In the genomic region with DNA sequence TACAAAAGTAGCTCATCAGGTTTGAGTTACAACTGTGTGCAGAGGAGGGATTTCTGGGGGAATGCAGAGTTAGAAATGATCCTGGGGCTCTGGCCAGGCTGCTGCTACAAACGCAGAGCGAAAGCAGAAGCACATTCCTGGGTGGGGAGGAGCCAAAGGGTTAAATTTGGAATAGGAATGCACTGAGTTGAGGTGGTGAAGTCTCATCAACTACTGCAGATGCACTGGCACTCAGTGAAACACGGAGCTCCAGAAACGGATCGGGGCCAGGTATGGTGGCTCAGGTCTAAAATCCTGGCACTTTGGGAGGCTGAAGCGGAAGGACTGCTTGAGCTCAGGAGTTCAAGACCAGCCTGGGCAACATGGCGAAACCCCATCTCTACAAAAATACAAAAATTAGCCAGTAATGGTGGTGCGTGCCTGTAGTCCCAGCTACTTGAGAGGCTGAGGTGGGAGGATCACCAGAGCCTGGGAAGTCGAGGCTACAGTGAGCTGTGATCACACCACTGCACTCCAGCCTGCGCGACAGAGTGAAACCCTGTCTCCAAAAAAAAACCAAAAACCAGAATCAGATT, we compare ENCODE assay signal across 12 cellular contexts. TPM values are rescaled to one million over a fixed set of nuclear protein-coding genes. Genes with fewer than 3 reads are reported as not detected.
A peak's percentile ranks its signal among the peaks of the same experiment; 100 is the strongest.
DNase-seq lines count a peak whose midpoint lies in the region; TF ChIP-seq lines count a peak whose summit lies in the region.
"Had no signal": no experiment of that assay in that cellular context is flagged by ENCODE, and none has a peak within 500 bp of the region (broad histone marks: within the 10 kb centered on the region; RNA-seq: fewer than 3 reads in every experiment).

No MANE protein-coding gene starts in this region.

- peaks cover 24% of the 10 kb centered on the region for H3K79me2 ChIP-seq in mammary epithelial cell (ENCODE audit: insufficient read depth, low read length)

- H3K36me3 Mint-ChIP-seq in activated CD4-positive, alpha-beta memory T cell treated with anti-CD3 and anti-CD28 coated beads, Interleukin-2, amount 10 ng/mL, durations not matched to agents 7 days and 5 days (ENCODE audit: low read depth), result no peaks in the 10 kb centered on the region

- TF ChIP-seq EP300 in transverse colon (IDR thresholded peaks at IDR 0.05; ENCODE audit: low read depth), result no peak

- in situ Hi-C loops in mammary epithelial cell (cut with MboI; ENCODE audit: low sequenced_read_pairs in 2 of 2) (no loop called here), transverse colon (cut with MboI; ENCODE audit: low pct_ligation_motif_present in 1 of 4, low pct_unique_long_range_greater_than_20kb in 1 of 4, low sequenced_read_pairs in 3 of 4) (no loop called here)

- dilution Hi-C loops in mammary epithelial cell (cut with HindIII; ENCODE audit: low sequenced_read_pairs), result no loop called here

- no peaks in the 10 kb centered on the region for H4K20me1 ChIP-seq in mammary epithelial cell (ENCODE audit: insufficient read depth, low read length)

- H3K27me3 Mint-ChIP-seq in activated CD4-positive, alpha-beta memory T cell treated with anti-CD3 and anti-CD28 coated beads, Interleukin-2, amount 10 ng/mL, durations not matched to agents 7 days and 5 days, result no peaks in the 10 kb centered on the region

- 94% methylated on average over 7 of the region's 11 CpGs for WGBS in mammary epithelial cell (ENCODE audit: low coverage, missing lambda C conversion rate)
- WGBS in transverse colon (ENCODE audit: low coverage in 1 of 2), 2 donors, result 69 to 87% methylated on average over 5 to 11 of the region's 11 CpGs

- H3K4me1 ChIP-seq in breast epithelium, result peaks cover 4 to 5% of the 10 kb centered on the region in 2 donors
- H3K4me1 ChIP-seq in mammary epithelial cell (ENCODE audit: insufficient read depth, low read length), result peaks cover 12% of the 10 kb centered on the region
- peaks cover 19 to 45% of the 10 kb centered on the region in 2 donors for H3K4me1 ChIP-seq in muscle layer of duodenum (ENCODE audit: control insufficient read depth in 1 of 2, insufficient read depth in 2 of 2, low read length in 2 of 2)
- peaks cover 15 to 69% (median 53%) of the 10 kb centered on the region in 4 donors for H3K4me1 ChIP-seq in transverse colon

- H3K4me2 ChIP-seq in mammary epithelial cell (ENCODE audit: insufficient read depth, low read depth, low read length), result no peak overlapping the region

- H3K27me3 ChIP-seq in breast epithelium, result no peaks in the 10 kb centered on the region
- no peaks in the 10 kb centered on the region for H3K27me3 ChIP-seq in mammary epithelial cell (ENCODE audit: insufficient read depth, low read length)
- H3K27me3 ChIP-seq in muscle layer of duodenum (ENCODE audit: low read depth, low read length), result no peaks in the 10 kb centered on the region
- H3K27me3 ChIP-seq in transverse colon, result no peaks in the 10 kb centered on the region

- H3K4me1 Mint-ChIP-seq in activated CD4-positive, alpha-beta memory T cell treated with anti-CD3 and anti-CD28 coated beads, Interleukin-2, amount 10 ng/mL, durations not matched to agents 7 days and 5 days, result peaks cover 12% of the 10 kb centered on the region

- no peak overlapping the region for H3K27ac Mint-ChIP-seq in activated CD4-positive, alpha-beta memory T cell treated with anti-CD3 and anti-CD28 coated beads, Interleukin-2, amount 10 ng/mL, durations not matched to agents 7 days and 5 days

- BruUV-seq in mammary epithelial cell (replicated peaks; lab: Mats Ljungman, UMichigan), result no TSS peak

- no peak for TF ChIP-seq POLR2A in breast epithelium (IDR thresholded peaks at IDR 0.05)
- peak; percentile 10 for TF ChIP-seq POLR2A in transverse colon (IDR thresholded peaks at IDR 0.05)

- no peaks in the 10 kb centered on the region for H3K36me3 ChIP-seq in breast epithelium
- H3K36me3 ChIP-seq in mammary epithelial cell (ENCODE audit: insufficient read depth, low read length), result no peaks in the 10 kb centered on the region
- H3K36me3 ChIP-seq in muscle layer of duodenum (ENCODE audit: control insufficient read depth in 1 of 2, insufficient read depth in 2 of 2, low read length in 2 of 2), result no peaks in the 10 kb centered on the region
- no peaks in the 10 kb centered on the region for H3K36me3 ChIP-seq in transverse colon

- H3K27ac ChIP-seq in breast epithelium (peak overlapping the region; percentile 76 to 99), mammary epithelial cell (ENCODE audit: insufficient read depth, low read depth, low read length) (no peak overlapping the region), muscle layer of duodenum (ENCODE audit: low read length) (peak overlapping the region; percentile 86), transverse colon (peak overlapping the region; percentile 96 to 100 (median 98))

- no peak overlapping the region for H2AFZ ChIP-seq in mammary epithelial cell (ENCODE audit: low read depth, low read length)

- TF ChIP-seq CTCF in breast epithelium (IDR thresholded peaks at IDR 0.05) (no peak), mammary epithelial cell (conservative IDR thresholded peaks at IDR 0.05 in 1 of 2, IDR thresholded peaks at IDR 0.05 in 1 of 2; ENCODE audit: extremely low read depth in 1 of 2, insufficient read depth in 1 of 2, low read depth in 1 of 2, low read length in 2 of 2) (no peak), choroid plexus epithelial cell (conservative IDR thresholded peaks at IDR 0.05; ENCODE audit: low read depth, low read length) (no peak), transverse colon (IDR thresholded peaks at IDR 0.05) (no peak)

- CTCF ChIA-PET in mammary epithelial cell (lab: Charles Lee; ENCODE audit: low non-redundant PET), result no interaction called here
- CTCF ChIA-PET in activated CD4-positive, alpha-beta memory T cell treated with anti-CD3 and anti-CD28 coated beads, Interleukin-2, amount 10 ng/mL, durations not matched to agents 7 days and 5 days (lab: Charles Lee), result no interaction called here

- H3K4me3 ChIP-seq in breast epithelium, result peak overlapping the region in 2 of 3 donors; percentile 72 to 95
- H3K4me3 ChIP-seq in mammary epithelial cell (replicated peaks in 1 of 3; ENCODE audit: insufficient read depth in 1 of 3, low read depth in 2 of 3, low read length in 3 of 3), result no peak overlapping the region
- H3K4me3 ChIP-seq in choroid plexus epithelial cell (ENCODE audit: low read depth, low read length), result no peak overlapping the region
- peak overlapping the region in 1 of 2 donors; percentile 45 for H3K4me3 ChIP-seq in muscle layer of duodenum (ENCODE audit: low read depth in 1 of 2, low read length in 2 of 2)
- peak overlapping the region in 1 of 4 donors; percentile 77 for H3K4me3 ChIP-seq in transverse colon
- H3K4me3 ChIP-seq: lung, skin epidermis had no signal

- intact Hi-C loops in breast epithelium (cut with DNase I; ENCODE audit: low total_unique reads), result no loop called here
- intact Hi-C loops in mammary epithelial cell (cut with micrococcal nuclease), result no loop called here
- intact Hi-C loops in transverse colon (cut with DNase I; ENCODE audit: low total_unique reads), result no loop called here

- no peak overlapping the region for H3K4me3 Mint-ChIP-seq in activated CD4-positive, alpha-beta memory T cell treated with anti-CD3 and anti-CD28 coated beads, Interleukin-2, amount 10 ng/mL, durations not matched to agents 7 days and 5 days

- H3K9me3 Mint-ChIP-seq in activated CD4-positive, alpha-beta memory T cell treated with anti-CD3 and anti-CD28 coated beads, Interleukin-2, amount 10 ng/mL, durations not matched to agents 7 days and 5 days, result no peaks in the 10 kb centered on the region

- H3K9me3 ChIP-seq in breast epithelium (no peaks in the 10 kb centered on the region), mammary epithelial cell (replicated peaks; ENCODE audit: insufficient read depth, low read length) (no peaks in the 10 kb centered on the region), muscle layer of duodenum (ENCODE audit: control insufficient read depth in 1 of 2, low read length in 2 of 2) (no peaks in the 10 kb centered on the region), transverse colon (no peaks in the 10 kb centered on the region)

- DNase-seq in breast epithelium (ENCODE audit: low spot score in 2 of 2), result no peak
- no peak for DNase-seq in mammary epithelial cell
- peak; percentile 37 for DNase-seq in choroid plexus epithelial cell (ENCODE audit: low read depth)
- DNase-seq in transverse colon, result no peak
- DNase-seq in activated CD4-positive, alpha-beta memory T cell treated with anti-CD3 and anti-CD28 coated beads, Interleukin-2, amount 10 ng/mL, durations not matched to agents 7 days and 5 days, result no peak
- DNase-seq in NCI-H1694 (lab: John Stamatoyannopoulos, UW), result no peak
- no peak for DNase-seq in DMS114 treated with DMSO at 0.1 percent for 48 hours (lab: John Stamatoyannopoulos, UW; ENCODE audit: unreplicated experiment)
- DNase-seq: aorta, NCI-H526 had no signal

- no peak overlapping the region for H3K9ac ChIP-seq in mammary epithelial cell (ENCODE audit: insufficient read depth, low read length)

- POLR2A ChIA-PET in activated CD4-positive, alpha-beta memory T cell treated with anti-CD3 and anti-CD28 coated beads, Interleukin-2, amount 10 ng/mL, durations not matched to agents 7 days and 5 days (lab: Charles Lee), result interaction anchor here (1.0 kb wide), 1 partner anchor 87 kb away, joined by 4 read pairs; the partner anchor contains the start of gene NDUFS8

RNA-seq across cellular contexts. Expression of gene CHKA, which starts 3.2 kb away (rescaled TPM):
- total RNA-seq in breast epithelium, result 10 to 100 TPM; 52.1 to 73.0 (median 71.7) TPM
- total RNA-seq in mammary epithelial cell, result 10 to 100 TPM; 11.5 to 13.2 TPM
- polyA plus RNA-seq in mammary epithelial cell, result 4.4 TPM
- 15.7 TPM for polyA minus RNA-seq in mammary epithelial cell
- total RNA-seq in transverse colon, result 100 to 1,000 TPM in 3 of 4 donors, 10 to 100 TPM in 1; 41.6 to 253 (median 121) TPM
- 1 to 10 TPM; 3.0 to 3.1 TPM for total RNA-seq in activated CD4-positive, alpha-beta memory T cell treated with anti-CD3 and anti-CD28 coated beads, Interleukin-2, amount 10 ng/mL, durations not matched to agents 7 days and 5 days

Comparison
In these comparisons a context has a peak if more than half of its experiments do, and no peak if none do; other contexts are left out.
1. H3K4me3 ChIP-seq: peak in breast epithelium (2 of 3); none in mammary epithelial cell (0 of 3) and choroid plexus epithelial cell (single experiment).